1 cellular context compared by ENCODE assay signal in the genomic region with DNA sequence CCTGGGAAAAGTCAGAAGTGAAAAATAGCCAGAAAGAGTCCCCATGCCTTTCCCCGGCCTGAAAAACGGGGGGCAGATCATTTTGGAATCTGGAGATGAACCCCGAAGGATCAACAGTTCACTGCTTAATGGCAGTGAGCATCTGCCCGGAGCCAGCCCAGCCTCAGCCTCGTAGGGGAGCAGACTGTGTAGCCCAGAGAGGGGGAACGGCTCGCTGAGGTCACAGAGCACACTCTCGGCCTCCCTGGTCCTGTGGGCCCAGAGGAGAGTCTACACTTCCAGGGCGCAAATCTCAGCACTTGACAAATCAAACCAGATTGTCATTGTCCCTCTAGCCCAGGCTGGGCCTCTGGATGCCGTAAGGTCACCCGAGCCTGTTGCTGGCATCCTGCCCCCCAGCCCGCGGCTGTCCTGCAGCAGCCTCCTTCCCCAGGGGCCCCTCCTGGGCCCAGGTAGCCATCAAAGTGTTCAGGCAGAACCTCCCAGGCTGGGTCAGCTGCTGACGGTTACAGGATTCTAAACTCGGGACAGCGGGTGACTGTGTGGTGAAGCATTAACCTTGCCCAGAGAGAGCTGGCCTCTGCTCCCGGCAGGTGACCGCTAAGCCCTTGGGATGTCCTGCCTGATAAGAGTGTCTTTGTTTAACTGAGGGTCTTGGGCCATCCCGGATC.
TF ChIP-seq lines count a peak whose summit lies in the region.

No MANE protein-coding gene starts in this region.

TF ChIP-seq in HepG2, 621 proteins besides CTCF, POLR2A, EP300 and RAD21:
- TF ChIP-seq EZH2 (conservative IDR thresholded peaks at IDR 0.05; ENCODE audit: low read depth, low read length) (0 out of 2 replicates have a peak, but pooled peaks have one; percentile 45), CBX5 (CRISPR knock-in tag; IDR thresholded peaks at IDR 0.05; ENCODE audit: borderline replicate concordance) (no peak), PAF1 (CRISPR knock-in tag; IDR thresholded peaks at IDR 0.05) (no peak), ZNF205 (CRISPR knock-in tag; IDR thresholded peaks at IDR 0.05) (no peak), ZNF768 (CRISPR knock-in tag; IDR thresholded peaks at IDR 0.05) (peak; percentile 55; the same call in 1 of the 2 replicates), KLF12 (CRISPR knock-in tag; IDR thresholded peaks at IDR 0.05; ENCODE audit: borderline replicate concordance) (no peak), EED (CRISPR knock-in tag; IDR thresholded peaks at IDR 0.05) (0 out of 2 replicates have a peak, but pooled peaks have one; percentile 9)
- TF ChIP-seq, protein P1, sequence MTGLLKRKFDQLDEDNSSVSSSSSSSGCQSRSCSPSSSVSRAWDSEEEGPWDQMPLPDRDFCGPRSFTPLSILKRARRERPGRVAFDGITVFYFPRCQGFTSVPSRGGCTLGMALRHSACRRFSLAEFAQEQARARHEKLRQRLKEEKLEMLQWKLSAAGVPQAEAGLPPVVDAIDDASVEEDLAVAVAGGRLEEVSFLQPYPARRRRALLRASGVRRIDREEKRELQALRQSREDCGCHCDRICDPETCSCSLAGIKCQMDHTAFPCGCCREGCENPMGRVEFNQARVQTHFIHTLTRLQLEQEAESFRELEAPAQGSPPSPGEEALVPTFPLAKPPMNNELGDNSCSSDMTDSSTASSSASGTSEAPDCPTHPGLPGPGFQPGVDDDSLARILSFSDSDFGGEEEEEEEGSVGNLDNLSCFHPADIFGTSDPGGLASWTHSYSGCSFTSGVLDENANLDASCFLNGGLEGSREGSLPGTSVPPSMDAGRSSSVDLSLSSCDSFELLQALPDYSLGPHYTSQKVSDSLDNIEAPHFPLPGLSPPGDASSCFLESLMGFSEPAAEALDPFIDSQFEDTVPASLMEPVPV (CRISPR knock-in tag; IDR thresholded peaks at IDR 0.05), result no peak
- TF ChIP-seq, protein P2, sequence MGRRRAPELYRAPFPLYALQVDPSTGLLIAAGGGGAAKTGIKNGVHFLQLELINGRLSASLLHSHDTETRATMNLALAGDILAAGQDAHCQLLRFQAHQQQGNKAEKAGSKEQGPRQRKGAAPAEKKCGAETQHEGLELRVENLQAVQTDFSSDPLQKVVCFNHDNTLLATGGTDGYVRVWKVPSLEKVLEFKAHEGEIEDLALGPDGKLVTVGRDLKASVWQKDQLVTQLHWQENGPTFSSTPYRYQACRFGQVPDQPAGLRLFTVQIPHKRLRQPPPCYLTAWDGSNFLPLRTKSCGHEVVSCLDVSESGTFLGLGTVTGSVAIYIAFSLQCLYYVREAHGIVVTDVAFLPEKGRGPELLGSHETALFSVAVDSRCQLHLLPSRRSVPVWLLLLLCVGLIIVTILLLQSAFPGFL (CRISPR knock-in tag; IDR thresholded peaks at IDR 0.05), result no peak
- TF ChIP-seq, protein P3, sequence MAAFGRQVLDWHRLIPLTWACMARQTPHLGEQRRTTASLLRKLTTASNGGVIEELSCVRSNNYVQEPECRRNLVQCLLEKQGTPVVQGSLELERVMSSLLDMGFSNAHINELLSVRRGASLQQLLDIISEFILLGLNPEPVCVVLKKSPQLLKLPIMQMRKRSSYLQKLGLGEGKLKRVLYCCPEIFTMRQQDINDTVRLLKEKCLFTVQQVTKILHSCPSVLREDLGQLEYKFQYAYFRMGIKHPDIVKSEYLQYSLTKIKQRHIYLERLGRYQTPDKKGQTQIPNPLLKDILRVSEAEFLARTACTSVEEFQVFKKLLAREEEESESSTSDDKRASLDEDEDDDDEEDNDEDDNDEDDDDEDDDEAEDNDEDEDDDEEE (CRISPR knock-in tag; IDR thresholded peaks at IDR 0.05), result no peak
